In genomic region chr11:57336856-57337255, GRCh38 we compare ENCODE assay signal across 19 cellular contexts. TPM values are rescaled to one million over a fixed set of nuclear protein-coding genes. Genes with fewer than 3 reads are reported as not detected.
DNase-seq lines count a peak whose midpoint lies in the region; ATAC-seq, FAIRE-seq and TF ChIP-seq lines count a peak whose summit lies in the region.
"Not testable (repeated sequence)": the region's sequence is repeated elsewhere in the genome, so short reads cannot be mapped to it uniquely, and the experiment has no call there.
"Had no signal": no experiment of that assay in that cellular context is flagged by ENCODE, and none has a peak within 500 bp of the region (broad histone marks: within the 10 kb centered on the region; RNA-seq: fewer than 3 reads in every experiment).

No MANE protein-coding gene starts in this region.

- not testable (repeated sequence) for H3K27me3 ChIP-seq in CD4-positive, alpha-beta T cell (ENCODE audit: control insufficient read depth, insufficient read depth, low read length); K562 (ENCODE audit: control insufficient read depth in 2 of 2, insufficient read depth in 2 of 2, low read length in 2 of 2)
- H3K27me3 ChIP-seq in mesenchymal stem cell (ENCODE audit: control insufficient read depth in 1 of 2, insufficient read depth in 1 of 2, low read length in 2 of 2): peaks cover 24 to 39% of the 10 kb centered on the region in 2 experiments

- H3K4ac ChIP-seq in mesenchymal stem cell (ENCODE audit: low read depth in 1 of 2, low read length in 2 of 2): not testable (repeated sequence)

- H3K4me1 ChIP-seq in K562 (replicated peaks in 1 of 2; ENCODE audit: control insufficient read depth in 2 of 2, insufficient read depth in 2 of 2, low read length in 2 of 2): peaks cover 10 to 23% of the 10 kb centered on the region in 2 experiments; a peak in 4 of 5 replicates
- not testable (repeated sequence) for H3K4me1 ChIP-seq in mesenchymal stem cell (ENCODE audit: control insufficient read depth, insufficient read depth, low read depth, low read length)

- not testable (repeated sequence) for H3K4me2 ChIP-seq in K562 (ENCODE audit: insufficient read depth, low read length); mesenchymal stem cell (ENCODE audit: low read length, poor library complexity, severe bottlenecking)

- H2AK5ac ChIP-seq in mesenchymal stem cell (ENCODE audit: low read length, severe bottlenecking): not testable (repeated sequence)

- WGBS in K562 (ENCODE audit: insufficient coverage, low coverage, missing lambda C conversion rate): 82% methylated on average over 6 of the region's 6 CpGs
- WGBS in mesenchymal stem cell: 95% methylated on average over 6 of the region's 6 CpGs

- H3K27me3 Mint-ChIP-seq in CD4-positive, alpha-beta T cell; activated T-cell treated with anti-CD3 and anti-CD28 coated beads, Interleukin-2, amount 50 U/mL, for 4 hours (ENCODE audit: low read depth): not testable (repeated sequence)
- peaks cover 15% of the 10 kb centered on the region for H3K27me3 Mint-ChIP-seq in T-helper 17 cell

- not testable (repeated sequence) for H2BK15ac ChIP-seq in mesenchymal stem cell (ENCODE audit: low read depth, poor library complexity, severe bottlenecking)

- H4K8ac ChIP-seq in mesenchymal stem cell (ENCODE audit: low read length): not testable (repeated sequence)

- TF ChIP-seq POLR2A in K562 (conservative IDR thresholded peaks at IDR 0.05): not testable (repeated sequence)

- H3K18ac ChIP-seq in mesenchymal stem cell (ENCODE audit: low read depth in 1 of 2, low read length in 2 of 2): not testable (repeated sequence)

- DNase-seq in CD4-positive, alpha-beta T cell; T-helper 17 cell; activated T-cell treated with anti-CD3 and anti-CD28 coated beads, Interleukin-2, amount 50 U/mL, for 4 hours; K562 (ENCODE audit: extremely low read depth in 1 of 4, low spot score in 3 of 4); mesenchymal stem cell: not testable (repeated sequence)
- DNase-seq in posterior vena cava (ENCODE audit: low spot score): peak; percentile 52

- H3K14ac ChIP-seq in mesenchymal stem cell (ENCODE audit: low read length in 2 of 2): not testable (repeated sequence)

- H2AFZ ChIP-seq in K562 (ENCODE audit: low read depth, low read length): peak overlapping the region; percentile 99
- H2AFZ ChIP-seq in mesenchymal stem cell (ENCODE audit: low read depth, low read length): not testable (repeated sequence)

- H3K9me3 ChIP-seq in CD4-positive, alpha-beta T cell (ENCODE audit: control insufficient read depth, low read length); KOPT-K1 (ENCODE audit: insufficient read depth, low read length, poor library complexity, severe bottlenecking); T-helper 17 cell (ENCODE audit: control insufficient read depth, low read length, poor library complexity, severe bottlenecking); K562 (replicated peaks; ENCODE audit: control insufficient read depth, insufficient read depth, low read depth, low read length); mesenchymal stem cell (ENCODE audit: control insufficient read depth, low read length): not testable (repeated sequence)

- POLR2A ChIA-PET in CD4-positive, alpha-beta T cell (lab: Charles Lee): interaction anchor here (1.5 to 5.2 kb wide), 2 partner anchors 11 to 404 kb away, joined by 6 to 107 read pairs; partner anchors contain the start of genes SELENOH and TNKS1BP1
- POLR2A ChIA-PET in K562 (lab: Yijun Ruan, JAX): interaction anchor here (3.0 kb wide), 1 partner anchor 11 kb away, joined by 28 read pairs; the partner anchor contains the start of gene TNKS1BP1

- not testable (repeated sequence) for H3K9me3 Mint-ChIP-seq in CD4-positive, alpha-beta T cell; activated T-cell treated with anti-CD3 and anti-CD28 coated beads, Interleukin-2, amount 50 U/mL, for 4 hours

- peaks cover 40% of the 10 kb centered on the region for H3K79me2 ChIP-seq in K562 (ENCODE audit: control insufficient read depth, insufficient read depth, low read length)

- not testable (repeated sequence) for H2BK12ac ChIP-seq in mesenchymal stem cell (ENCODE audit: low read length in 2 of 2)

- peak overlapping the region; percentile 72 for H3K27ac ChIP-seq in CD4-positive, alpha-beta T cell (ENCODE audit: low read depth, low read length)
- peak overlapping the region; percentile 83 for H3K27ac ChIP-seq in KOPT-K1 (ENCODE audit: low read depth, low read length, poor library complexity, severe bottlenecking)
- not testable (repeated sequence) for H3K27ac ChIP-seq in K562 (ENCODE audit: extremely low read depth, low read depth, low read length); mesenchymal stem cell (ENCODE audit: low read length, poor library complexity, severe bottlenecking)

- CTCF ChIA-PET in CD4-positive, alpha-beta T cell (lab: Charles Lee): interaction anchor here (0.6 to 0.9 kb wide), 2 partner anchors 120 to 190 kb away, joined by 3 read pairs; no protein-coding TSS in a partner anchor
- CTCF ChIA-PET in K562 (lab: Yijun Ruan, JAX; ENCODE audit: low intra/inter-chr PET ratio): not testable (repeated sequence)

- H3K4me3 ChIP-seq in K562; mesenchymal stem cell (ENCODE audit: insufficient read depth in 1 of 2, low read depth in 1 of 2, low read length in 2 of 2): not testable (repeated sequence)

- not testable (repeated sequence) for BruUV-seq in K562 (replicated peaks; lab: Mats Ljungman, UMichigan)

- H3K23ac ChIP-seq in mesenchymal stem cell (ENCODE audit: low read length in 2 of 2): not testable (repeated sequence)

- not testable (repeated sequence) for TF ChIP-seq EP300 in K562 (IDR thresholded peaks at IDR 0.05; ENCODE audit: low read length)

- H2BK5ac ChIP-seq in mesenchymal stem cell (ENCODE audit: low read depth, low read length, poor library complexity, severe bottlenecking): not testable (repeated sequence)

- H4K91ac ChIP-seq in mesenchymal stem cell (ENCODE audit: low read length): not testable (repeated sequence)

- H3K79me1 ChIP-seq in mesenchymal stem cell (replicated peaks; ENCODE audit: low read length, poor library complexity, severe bottlenecking): peaks cover 12% of the 10 kb centered on the region

- not testable (repeated sequence) for FAIRE-seq in K562 (lab: Jason Lieb, UNC)

- ATAC-seq in CD4-positive, alpha-beta T cell (ENCODE audit: poor library complexity); T-helper 17 cell; activated T-cell treated with anti-CD3 and anti-CD28 coated beads, Interleukin-2, amount 50 U/mL, for 4 hours; K562: not testable (repeated sequence)

- peak overlapping the region; percentile 96 for H3K27ac Mint-ChIP-seq in CD4-positive, alpha-beta T cell
- peak overlapping the region; percentile 97 for H3K27ac Mint-ChIP-seq in T-helper 17 cell

- H2BK120ac ChIP-seq in mesenchymal stem cell (ENCODE audit: low read depth, low read length): not testable (repeated sequence)

- TF ChIP-seq CTCF in CD4-positive, alpha-beta T cell (IDR thresholded peaks at IDR 0.05); K562 (IDR thresholded peaks at IDR 0.05 in 2 of 3, conservative IDR thresholded peaks at IDR 0.05 in 1 of 3; ENCODE audit: insufficient read depth in 2 of 3, low read depth in 1 of 3, low read length in 3 of 3): not testable (repeated sequence)

- intact Hi-C loops in CD4-positive, alpha-beta T cell (cut with DNase I, micrococcal nuclease): loop anchor here (2.0 to 10.0 kb wide), 6 partner anchors 85 to 1808 kb away; partner anchors contain the start of genes FAM111A (in 1 of the 2), MED19 (in 1 of the 2), TIMM10 (in 1 of the 2) and TMX2 (in 1 of the 2)
- intact Hi-C loops in K562 (cut with micrococcal nuclease); posterior vena cava (cut with DNase I): not testable (repeated sequence)

- H4K20me1 ChIP-seq in K562 (replicated peaks; ENCODE audit: control insufficient read depth, insufficient read depth, low read length): not testable (repeated sequence)

- not testable (repeated sequence) for H3K9ac ChIP-seq in K562 (ENCODE audit: insufficient read depth in 1 of 2, low read depth in 2 of 2, low read length in 2 of 2)
- peak overlapping the region; percentile 96 for H3K9ac ChIP-seq in mesenchymal stem cell (ENCODE audit: low read length)

- H3K4me1 Mint-ChIP-seq in CD4-positive, alpha-beta T cell (ENCODE audit: low read depth): peaks cover 29% of the 10 kb centered on the region
- peaks cover 25% of the 10 kb centered on the region for H3K4me1 Mint-ChIP-seq in T-helper 17 cell
- H3K4me1 Mint-ChIP-seq in activated T-cell treated with anti-CD3 and anti-CD28 coated beads, Interleukin-2, amount 50 U/mL, for 4 hours (ENCODE audit: low read depth): peaks cover 32% of the 10 kb centered on the region

- TF ChIP-seq RAD21 in K562 (CRISPR knock-in tag; conservative IDR thresholded peaks at IDR 0.05 in 1 of 2, IDR thresholded peaks at IDR 0.05 in 1 of 2): not testable (repeated sequence)

- H3K36me3 Mint-ChIP-seq in CD4-positive, alpha-beta T cell (ENCODE audit: low read depth): peaks cover 35% of the 10 kb centered on the region
- H3K36me3 Mint-ChIP-seq in T-helper 17 cell (ENCODE audit: low read depth): not testable (repeated sequence)
- peaks cover 25% of the 10 kb centered on the region for H3K36me3 Mint-ChIP-seq in activated T-cell treated with anti-CD3 and anti-CD28 coated beads, Interleukin-2, amount 50 U/mL, for 4 hours (ENCODE audit: insufficient read depth)

- H3K4me3 Mint-ChIP-seq in CD4-positive, alpha-beta T cell: peak overlapping the region; percentile 89
- not testable (repeated sequence) for H3K4me3 Mint-ChIP-seq in T-helper 17 cell
- H3K4me3 Mint-ChIP-seq in activated T-cell treated with anti-CD3 and anti-CD28 coated beads, Interleukin-2, amount 50 U/mL, for 4 hours: peak overlapping the region; percentile 86

- in situ Hi-C loops in K562 (cut with MboI): not testable (repeated sequence)

- not testable (repeated sequence) for H3K9me1 ChIP-seq in K562 (ENCODE audit: control insufficient read depth, insufficient read depth, low read length)

- H3K36me3 ChIP-seq in KOPT-K1 (ENCODE audit: insufficient read depth, low read length) (peaks cover 27% of the 10 kb centered on the region), K562 (ENCODE audit: control insufficient read depth, insufficient read depth, low read length) (peaks cover 29% of the 10 kb centered on the region), mesenchymal stem cell (ENCODE audit: control insufficient read depth in 1 of 2, insufficient read depth in 2 of 2, low read depth in 1 of 2, low read length in 2 of 2) (peaks cover 15 to 23% of the 10 kb centered on the region in 2 experiments)

RNA-seq across cellular contexts. Expression of gene SSRP1, which starts 1.2 kb away (rescaled TPM):
- total RNA-seq in CD4-positive, alpha-beta T cell: 10 to 100 TPM; 36.7 to 41.2 TPM
- total RNA-seq in T-helper 17 cell: 10 to 100 TPM; 46.4 to 47.2 TPM
- total RNA-seq in activated T-cell treated with anti-CD3 and anti-CD28 coated beads, Interleukin-2, amount 50 U/mL, for 4 hours: 100 to 1,000 TPM; 287 to 317 (median 302) TPM
- 63.0 and 84.0 TPM in 2 replicates for total RNA-seq in K562 (2011; cell fraction: chromatin; rRNA removed; ENCODE audit: low replicate concordance)
- 50.7 and 51.9 TPM in 2 replicates for total RNA-seq in K562 (2011; cell fraction: nucleolus; rRNA removed)
- 52.0 and 58.5 TPM in 2 replicates for total RNA-seq in K562 (2011; cell fraction: nucleoplasm; rRNA removed)
- 257 and 316 TPM in 2 replicates for total RNA-seq in K562 (2014; rRNA removed)
- 216 and 243 TPM in 2 replicates for total RNA-seq in K562 (2014; rRNA removed; fragmentation: Illumina TruSeq; extraction: Trizol)
- 259 and 269 TPM in 2 replicates for total RNA-seq in K562 (2015; rRNA removed; fragmentation: Illumina TruSeq; extraction: Trizol)
- total RNA-seq in K562 (2021): 224 and 245 TPM in 2 replicates
- polyA plus RNA-seq in K562 (2011; rRNA removed): 232 and 251 TPM in 2 replicates
- 291 and 330 TPM in 2 replicates for polyA plus RNA-seq in K562 (2011; cell fraction: cytosol; rRNA removed)
- polyA plus RNA-seq in K562 (2011; cell fraction: nucleus; rRNA removed): 122 and 133 TPM in 2 replicates
- polyA plus RNA-seq in K562 (2012): 172 and 211 TPM in 2 replicates
- 314 and 416 TPM in 2 replicates for polyA plus RNA-seq in K562 (2014; fragmentation: Illumina TruSeq; extraction: Trizol)
- polyA plus RNA-seq in K562 (2014; fragmentation: Nextera tagmentation; extraction: Ambion mirVana): 10 to 100 TPM; 91.1 to 96.0 TPM
- 224 and 238 TPM in 2 replicates for polyA plus RNA-seq in K562 (2014; rRNA removed)
- 224 and 271 TPM in 2 replicates for polyA minus RNA-seq in K562 (2011; rRNA and poly(A)+ RNA removed)
- polyA minus RNA-seq in K562 (2011; cell fraction: cytosol; rRNA and poly(A)+ RNA removed): 164 and 173 TPM in 2 replicates
- 25.0 and 46.5 TPM in 2 replicates for polyA minus RNA-seq in K562 (2011; cell fraction: nucleus; rRNA and poly(A)+ RNA removed)
- 79.2 TPM for polyA plus RNA-seq in mesenchymal stem cell (2013, experiment 1 of 2)
- polyA plus RNA-seq in mesenchymal stem cell (2013, experiment 2 of 2): 75.1 TPM
- total RNA-seq in posterior vena cava: 10 to 100 TPM; 41.6 to 54.4 TPM

RNA-seq across cellular contexts. Expression of gene P2RX3, which starts 1.3 kb away (rescaled TPM):
- not detected for total RNA-seq in CD4-positive, alpha-beta T cell
- total RNA-seq in T-helper 17 cell (not detected), K562 (2014; rRNA removed) (not detected in 2 replicates), K562 (2014; rRNA removed; fragmentation: Illumina TruSeq; extraction: Trizol) (not detected in 2 replicates), K562 (2015; rRNA removed; fragmentation: Illumina TruSeq; extraction: Trizol) (not detected in 2 replicates), K562 (2021) (not detected in 2 replicates), posterior vena cava (not detected)
- not detected for total RNA-seq in activated T-cell treated with anti-CD3 and anti-CD28 coated beads, Interleukin-2, amount 50 U/mL, for 4 hours
- total RNA-seq in K562 (2011; cell fraction: chromatin; rRNA removed; ENCODE audit: low replicate concordance): not detected in 2 replicates
- total RNA-seq in K562 (2011; cell fraction: nucleolus; rRNA removed): not detected in 2 replicates
- not detected in 2 replicates for total RNA-seq in K562 (2011; cell fraction: nucleoplasm; rRNA removed)
- polyA plus RNA-seq in K562 (2011; rRNA removed) (not detected in 2 replicates), K562 (2014; fragmentation: Illumina TruSeq; extraction: Trizol) (not detected in 2 replicates), K562 (2014; fragmentation: Nextera tagmentation; extraction: Ambion mirVana) (not detected), K562 (2014; rRNA removed) (not detected in 2 replicates)
- polyA plus RNA-seq in K562 (2011; cell fraction: cytosol; rRNA removed): 0.07 TPM in 1 of 2 replicates, not detected in the other
- polyA plus RNA-seq in K562 (2011; cell fraction: nucleus; rRNA removed): not detected in 2 replicates
- not detected in 2 replicates for polyA plus RNA-seq in K562 (2012)
- polyA minus RNA-seq in K562 (2011; rRNA and poly(A)+ RNA removed): not detected in 2 replicates
- polyA minus RNA-seq in K562 (2011; cell fraction: cytosol; rRNA and poly(A)+ RNA removed): not detected in 2 replicates
- not detected in 2 replicates for polyA minus RNA-seq in K562 (2011; cell fraction: nucleus; rRNA and poly(A)+ RNA removed)
- polyA plus RNA-seq in mesenchymal stem cell (2013, experiment 1 of 2): not detected
- polyA plus RNA-seq in mesenchymal stem cell (2013, experiment 2 of 2): not detected
- total RNA-seq: bronchial epithelial cell, fibroblast of villous mesenchyme, kidney epithelial cell, lower leg skin, MCF 10A, mononuclear cell, thyroid gland had no signal

RNA-seq across cellular contexts. Expression of gene TNKS1BP1, which starts 12.1 kb away (rescaled TPM):
- 10 to 100 TPM; 12.9 to 13.2 TPM for total RNA-seq in CD4-positive, alpha-beta T cell
- total RNA-seq in T-helper 17 cell (10 to 100 TPM in 1 of 2 donors, 1 to 10 TPM in 1; 8.7 to 16.2 TPM), K562 (2014; rRNA removed) (16.2 and 20.2 TPM in 2 replicates), K562 (2014; rRNA removed; fragmentation: Illumina TruSeq; extraction: Trizol) (10.9 and 11.2 TPM in 2 replicates), K562 (2015; rRNA removed; fragmentation: Illumina TruSeq; extraction: Trizol) (8.0 and 10.3 TPM in 2 replicates), K562 (2021) (35.0 and 47.2 TPM in 2 replicates), posterior vena cava (100 to 1,000 TPM; 175 to 185 TPM)
- total RNA-seq in activated T-cell treated with anti-CD3 and anti-CD28 coated beads, Interleukin-2, amount 50 U/mL, for 4 hours: 10 to 100 TPM; 27.2 to 34.3 (median 30.7) TPM
- 28.6 and 47.8 TPM in 2 replicates for total RNA-seq in K562 (2011; cell fraction: chromatin; rRNA removed; ENCODE audit: low replicate concordance)
- total RNA-seq in K562 (2011; cell fraction: nucleolus; rRNA removed): 20.5 and 22.4 TPM in 2 replicates
- total RNA-seq in K562 (2011; cell fraction: nucleoplasm; rRNA removed): 30.6 and 31.7 TPM in 2 replicates
- polyA plus RNA-seq in K562 (2011; rRNA removed) (7.3 and 14.1 TPM in 2 replicates), K562 (2014; fragmentation: Illumina TruSeq; extraction: Trizol) (29.9 and 31.4 TPM in 2 replicates), K562 (2014; fragmentation: Nextera tagmentation; extraction: Ambion mirVana) (1 to 10 TPM; 1.1 to 1.2 TPM), K562 (2014; rRNA removed) (19.5 and 23.8 TPM in 2 replicates)
- polyA plus RNA-seq in K562 (2011; cell fraction: cytosol; rRNA removed): 11.4 and 12.5 TPM in 2 replicates
- polyA plus RNA-seq in K562 (2011; cell fraction: nucleus; rRNA removed): 34.2 and 50.1 TPM in 2 replicates
- polyA plus RNA-seq in K562 (2012): 17.5 and 28.9 TPM in 2 replicates
- 13.6 and 14.5 TPM in 2 replicates for polyA minus RNA-seq in K562 (2011; rRNA and poly(A)+ RNA removed)
- polyA minus RNA-seq in K562 (2011; cell fraction: cytosol; rRNA and poly(A)+ RNA removed): 13.8 and 18.3 TPM in 2 replicates
- polyA minus RNA-seq in K562 (2011; cell fraction: nucleus; rRNA and poly(A)+ RNA removed): 8.2 and 11.6 TPM in 2 replicates
- polyA plus RNA-seq in mesenchymal stem cell (2013, experiment 1 of 2): 141 TPM
- 142 TPM for polyA plus RNA-seq in mesenchymal stem cell (2013, experiment 2 of 2)

RNA-seq across cellular contexts. Expression of gene PRG3, which starts 44.1 kb away (rescaled TPM):
- total RNA-seq in CD4-positive, alpha-beta T cell: not detected
- total RNA-seq in T-helper 17 cell: not detected
- not detected for total RNA-seq in activated T-cell treated with anti-CD3 and anti-CD28 coated beads, Interleukin-2, amount 50 U/mL, for 4 hours
- not detected in 2 replicates for total RNA-seq in K562 (2011; cell fraction: chromatin; rRNA removed; ENCODE audit: low replicate concordance)
- not detected in 2 replicates for total RNA-seq in K562 (2011; cell fraction: nucleolus; rRNA removed)
- total RNA-seq in K562 (2011; cell fraction: nucleoplasm; rRNA removed): not detected in 2 replicates
- total RNA-seq in K562 (2014; rRNA removed): not detected in 2 replicates
- not detected in 2 replicates for total RNA-seq in K562 (2014; rRNA removed; fragmentation: Illumina TruSeq; extraction: Trizol)
- total RNA-seq in K562 (2015; rRNA removed; fragmentation: Illumina TruSeq; extraction: Trizol): 0.18 TPM in 1 of 2 replicates, not detected in the other
- total RNA-seq in K562 (2021): not detected in 2 replicates
- not detected in 2 replicates for polyA plus RNA-seq in K562 (2011; rRNA removed)
- 0.07 TPM in 1 of 2 replicates, not detected in the other for polyA plus RNA-seq in K562 (2011; cell fraction: cytosol; rRNA removed)
- not detected in 2 replicates for polyA plus RNA-seq in K562 (2011; cell fraction: nucleus; rRNA removed)
- polyA plus RNA-seq in K562 (2012): not detected in 2 replicates
- not detected in 2 replicates for polyA plus RNA-seq in K562 (2014; fragmentation: Illumina TruSeq; extraction: Trizol)
- under 1 TPM; 0.38 to 0.55 TPM for polyA plus RNA-seq in K562 (2014; fragmentation: Nextera tagmentation; extraction: Ambion mirVana)
- not detected in 2 replicates for polyA plus RNA-seq in K562 (2014; rRNA removed)
- not detected in 2 replicates for polyA minus RNA-seq in K562 (2011; rRNA and poly(A)+ RNA removed)
- not detected in 2 replicates for polyA minus RNA-seq in K562 (2011; cell fraction: cytosol; rRNA and poly(A)+ RNA removed)
- polyA minus RNA-seq in K562 (2011; cell fraction: nucleus; rRNA and poly(A)+ RNA removed): not detected in 2 replicates
- polyA plus RNA-seq in mesenchymal stem cell (2013, experiment 1 of 2): not detected
- not detected for polyA plus RNA-seq in mesenchymal stem cell (2013, experiment 2 of 2)
- total RNA-seq in posterior vena cava: not detected
- total RNA-seq: bronchial epithelial cell, fibroblast of villous mesenchyme, H9, kidney epithelial cell, lower leg skin, MCF 10A, mononuclear cell, prostate gland, Right ventricle myocardium superior, sigmoid colon, thyroid gland, WTC11 had no signal
- polyA plus RNA-seq: sigmoid colon had no signal

RNA-seq across cellular contexts. Expression of gene PRG2, which starts 53.6 kb away (rescaled TPM):
- 1 to 10 TPM in 1 of 2 experiments, under 1 TPM in 1; 0.53 to 1.1 TPM for total RNA-seq in CD4-positive, alpha-beta T cell
- total RNA-seq in T-helper 17 cell (under 1 TPM; 0.55 to 0.92 TPM), K562 (2014; rRNA removed) (18.5 and 33.0 TPM in 2 replicates), K562 (2014; rRNA removed; fragmentation: Illumina TruSeq; extraction: Trizol) (23.6 and 29.8 TPM in 2 replicates), K562 (2015; rRNA removed; fragmentation: Illumina TruSeq; extraction: Trizol) (44.8 and 50.1 TPM in 2 replicates), K562 (2021) (16.4 and 30.5 TPM in 2 replicates), posterior vena cava (under 1 TPM; 0.52 to 0.88 TPM)
- 1 to 10 TPM; 1.8 to 2.7 (median 2.5) TPM for total RNA-seq in activated T-cell treated with anti-CD3 and anti-CD28 coated beads, Interleukin-2, amount 50 U/mL, for 4 hours
- 1.2 and 1.9 TPM in 2 replicates for total RNA-seq in K562 (2011; cell fraction: chromatin; rRNA removed; ENCODE audit: low replicate concordance)
- 0.50 and 0.92 TPM in 2 replicates for total RNA-seq in K562 (2011; cell fraction: nucleolus; rRNA removed)
- total RNA-seq in K562 (2011; cell fraction: nucleoplasm; rRNA removed): 1.4 and 1.8 TPM in 2 replicates
- polyA plus RNA-seq in K562 (2011; rRNA removed) (1.8 and 7.2 TPM in 2 replicates), K562 (2014; fragmentation: Illumina TruSeq; extraction: Trizol) (23.3 and 24.4 TPM in 2 replicates), K562 (2014; fragmentation: Nextera tagmentation; extraction: Ambion mirVana) (10 to 100 TPM; 42.9 to 78.0 TPM), K562 (2014; rRNA removed) (26.6 and 31.8 TPM in 2 replicates)
- 2.2 and 5.4 TPM in 2 replicates for polyA plus RNA-seq in K562 (2011; cell fraction: cytosol; rRNA removed)
- 1.0 and 2.0 TPM in 2 replicates for polyA plus RNA-seq in K562 (2011; cell fraction: nucleus; rRNA removed)
- 39.0 and 49.3 TPM in 2 replicates for polyA plus RNA-seq in K562 (2012)
- polyA minus RNA-seq in K562 (2011; rRNA and poly(A)+ RNA removed): 0.21 and 1.1 TPM in 2 replicates
- not detected in 2 replicates for polyA minus RNA-seq in K562 (2011; cell fraction: cytosol; rRNA and poly(A)+ RNA removed)
- polyA minus RNA-seq in K562 (2011; cell fraction: nucleus; rRNA and poly(A)+ RNA removed): 0.56 TPM in 1 of 2 replicates, not detected in the other
- not detected for polyA plus RNA-seq in mesenchymal stem cell (2013, experiment 1 of 2)
- 0.04 TPM for polyA plus RNA-seq in mesenchymal stem cell (2013, experiment 2 of 2)
- total RNA-seq: fibroblast of villous mesenchyme, H9, MCF 10A, Right ventricle myocardium superior, sigmoid colon had no signal
- polyA plus RNA-seq: sigmoid colon had no signal
